ENCODE assay signal across 27 cellular contexts in genomic region chr3:86629511-86629910, GRCh38.
"Had no signal": no experiment of that assay in that cellular context is flagged by ENCODE, and none has a peak within 500 bp of the region (broad histone marks: within the 10 kb centered on the region; RNA-seq: fewer than 3 reads in every experiment).

No MANE protein-coding gene starts in this region.

- ATAC-seq: mucosa of descending colon; naive thymus-derived CD4-positive, alpha-beta T cell; natural killer cell treated with Interleukin-12 subunit alpha and Interleukin-12 subunit beta and Interleukin-15 and Interleukin-18, amount 100 ng/mL, for 72 hours; pancreas; right cardiac atrium; sciatic nerve; stimulated activated naive B cell treated with anti-CD40 and anti-IgM and Interleukin-4, amounts not matched to agents 10 μg/mL and 1 μg/mL and 100 μg/mL, for 72 hours; stimulated activated naive CD8-positive, alpha-beta T cell treated with anti-CD3 and anti-CD28 coated beads, Interleukin-15, Interleukin-2, amounts not matched to agents 100 U/mL and 50 U/mL, for 24 hours had no signal

- H3K27me3 ChIP-seq: pancreas, stomach, testis, thyroid gland, transverse colon, upper lobe of left lung, vagina had no signal

- H3K9me3 ChIP-seq: left ventricle myocardium inferior, mucosa of descending colon, pancreas, prostate gland, stomach, testis, thyroid gland, transverse colon, upper lobe of left lung, vagina had no signal

- DNase-seq: hypothalamus; islet precursor cell; left ventricle myocardium inferior; midbrain; mucosa of descending colon; naive thymus-derived CD4-positive, alpha-beta T cell; nucleus accumbens; pancreas; posterior cingulate gyrus; retina; right cardiac atrium; stimulated activated CD4-positive, alpha-beta T cell treated with anti-CD3 and anti-CD28 coated beads, Interleukin-12 subunit alpha, Interleukin-12 subunit beta, amount 100 ng/mL, for 4 hours; stimulated activated CD4-positive, alpha-beta T cell treated with anti-CD3 and anti-CD28 coated beads, Interleukin-15, amount 100 ng/mL, for 24 hours; stimulated activated CD4-positive, alpha-beta T cell treated with anti-CD3 and anti-CD28 coated beads, Interleukin-2, amount 100 ng/mL, for 24 hours; stimulated activated CD4-positive, alpha-beta T cell treated with anti-CD3 and anti-CD28 coated beads, Interleukin-4, amount 100 ng/mL, for 1 hour; stimulated activated naive B cell treated with anti-CD40 and anti-IgM and Interleukin-4, amounts not matched to agents 10 μg/mL and 1 μg/mL and 100 μg/mL, for 72 hours; stimulated activated naive CD8-positive, alpha-beta T cell treated with anti-CD3 and anti-CD28 coated beads, Interleukin-15, Interleukin-2, amounts not matched to agents 100 U/mL and 50 U/mL, for 24 hours; stomach; testis; thyroid gland; transverse colon; upper lobe of left lung had no signal

- FAIRE-seq: pancreas had no signal

- H3K36me3 ChIP-seq: left ventricle myocardium inferior, pancreas, prostate gland, stomach, thyroid gland, transverse colon, upper lobe of left lung, vagina had no signal

- H3K4me3 ChIP-seq: left ventricle myocardium inferior, mucosa of descending colon, pancreas, prostate gland, skin epidermis, stomach, testis, thyroid gland, transverse colon, upper lobe of left lung, vagina had no signal

- H3K4me1 ChIP-seq: left ventricle myocardium inferior, pancreas, prostate gland, stomach, testis, thyroid gland, transverse colon, upper lobe of left lung, vagina had no signal

- H3K27ac ChIP-seq: left ventricle myocardium inferior, pancreas, prostate gland, skin epidermis, stomach, testis, thyroid gland, transverse colon, upper lobe of left lung, vagina had no signal
